In the genomic region with DNA sequence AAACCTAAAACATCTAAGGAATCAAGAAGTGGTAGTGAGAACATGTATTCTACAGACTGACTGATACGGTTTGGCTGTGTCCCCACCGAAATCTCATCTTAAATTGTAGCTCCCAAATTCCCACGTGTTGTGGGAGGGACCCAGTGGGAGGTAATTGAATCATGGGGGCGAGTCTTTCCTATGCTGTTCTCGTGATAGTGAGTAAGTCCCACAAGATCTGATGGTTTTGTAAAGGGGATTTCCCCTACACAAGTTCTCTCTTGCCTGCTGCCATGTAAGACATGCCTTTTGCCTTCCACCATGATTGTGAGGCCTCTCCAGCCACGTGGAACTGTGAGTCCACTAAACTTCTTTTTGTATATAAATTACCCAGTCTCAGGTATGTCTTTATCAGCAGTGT, we compare ENCODE assay signal across 7 cellular contexts.
DNase-seq lines count a peak whose midpoint lies in the region; ATAC-seq, FAIRE-seq and TF ChIP-seq lines count a peak whose summit lies in the region.
"Not testable (repeated sequence)": the region's sequence is repeated elsewhere in the genome, so short reads cannot be mapped to it uniquely, and the experiment has no call there.

No MANE protein-coding gene starts in this region.

- WGBS in mammary epithelial cell (ENCODE audit: low coverage, missing lambda C conversion rate) = 62% methylated on average over 6 of the region's 6 CpGs

- not testable (repeated sequence) for TF ChIP-seq CTCF in HEK293 (tag by site-specific recombination; IDR thresholded peaks at IDR 0.05); mammary epithelial cell (conservative IDR thresholded peaks at IDR 0.05 in 1 of 2, IDR thresholded peaks at IDR 0.05 in 1 of 2; ENCODE audit: extremely low read depth in 1 of 2, insufficient read depth in 1 of 2, low read depth in 1 of 2, low read length in 2 of 2); bronchial epithelial cell (IDR thresholded peaks at IDR 0.05; ENCODE audit: insufficient read depth, low read length, severe bottlenecking); epithelial cell of esophagus (IDR thresholded peaks at IDR 0.05; ENCODE audit: insufficient read depth, low read depth, low read length, missing control alignments); foreskin keratinocyte (conservative IDR thresholded peaks at IDR 0.05)

- H3K4me3 ChIP-seq in HEK293 (ENCODE audit: low read depth, low read length); mammary epithelial cell (replicated peaks in 1 of 3; ENCODE audit: insufficient read depth in 1 of 3, low read depth in 2 of 3, low read length in 3 of 3); bronchial epithelial cell (ENCODE audit: low read depth, low read length); epithelial cell of esophagus (ENCODE audit: low read length): not testable (repeated sequence)

- not testable (repeated sequence) for H4K20me1 ChIP-seq in mammary epithelial cell (ENCODE audit: insufficient read depth, low read length)

- ATAC-seq in foreskin keratinocyte = peak; percentile 70

- not testable (repeated sequence) for BruUV-seq in mammary epithelial cell (replicated peaks; lab: Mats Ljungman, UMichigan)

- intact Hi-C loops in mammary epithelial cell (cut with micrococcal nuclease) = not testable (repeated sequence)

- dilution Hi-C loops in mammary epithelial cell (cut with HindIII; ENCODE audit: low sequenced_read_pairs) = not testable (repeated sequence)

- H3K36me3 ChIP-seq in HEK293 (ENCODE audit: control insufficient read depth in 2 of 2, insufficient read depth in 1 of 2, low read length in 2 of 2); mammary epithelial cell (ENCODE audit: insufficient read depth, low read length); bronchial epithelial cell (ENCODE audit: control insufficient read depth, insufficient read depth, low read length): not testable (repeated sequence)

- not testable (repeated sequence) for H3K4me1 ChIP-seq in HEK293 (ENCODE audit: control insufficient read depth, insufficient read depth, low read length); mammary epithelial cell (ENCODE audit: insufficient read depth, low read length); foreskin keratinocyte

- not testable (repeated sequence) for H3K9ac ChIP-seq in mammary epithelial cell (ENCODE audit: insufficient read depth, low read length)

- CTCF ChIA-PET in HEK293 (lab: Yijun Ruan, JAX) = interaction anchor here (1.1 kb wide), 1 partner anchor 10 kb away, joined by 3 read pairs; no protein-coding TSS in a partner anchor
- CTCF ChIA-PET in mammary epithelial cell (lab: Charles Lee; ENCODE audit: low non-redundant PET) = not testable (repeated sequence)

- FAIRE-seq in bronchial epithelial cell (lab: Jason Lieb, UNC) = not testable (repeated sequence)

- in situ Hi-C loops in SK-MEL-5 (cut with HindIII; ENCODE audit: low pct_unique_long_range_greater_than_20kb, low sequenced_read_pairs); mammary epithelial cell (cut with MboI; ENCODE audit: low sequenced_read_pairs in 2 of 2): not testable (repeated sequence)

- POLR2A ChIA-PET in HEK293 (lab: Yijun Ruan, JAX) = not testable (repeated sequence)

- H3K9me3 ChIP-seq in HEK293 (ENCODE audit: control insufficient read depth, insufficient read depth, low read depth, low read length); mammary epithelial cell (replicated peaks; ENCODE audit: insufficient read depth, low read length): not testable (repeated sequence)

- DNase-seq in CD1c-positive myeloid dendritic cell (ENCODE audit: extremely low spot score) (peak; percentile 9), SK-MEL-5 (ENCODE audit: low read depth, low spot score) (peak; percentile 58), mammary epithelial cell (peak; percentile 63), bronchial epithelial cell (ENCODE audit: low read depth) (peak; percentile 52), epithelial cell of esophagus (ENCODE audit: low read depth) (peak; percentile 43), foreskin keratinocyte (peak; percentile 37 to 53)

- not testable (repeated sequence) for H3K27ac ChIP-seq in HEK293 (ENCODE audit: extremely low read depth, low read depth, low read length)
- H3K27ac ChIP-seq in mammary epithelial cell (ENCODE audit: insufficient read depth, low read depth, low read length) (peak overlapping the region; percentile 13), foreskin keratinocyte (peak overlapping the region; percentile 56)

- H3K79me2 ChIP-seq in mammary epithelial cell (ENCODE audit: insufficient read depth, low read length) = not testable (repeated sequence)

- H3K4me2 ChIP-seq in mammary epithelial cell (ENCODE audit: insufficient read depth, low read depth, low read length) = not testable (repeated sequence)

- H2AFZ ChIP-seq in mammary epithelial cell (ENCODE audit: low read depth, low read length) = not testable (repeated sequence)

- not testable (repeated sequence) for H3K27me3 ChIP-seq in mammary epithelial cell (ENCODE audit: insufficient read depth, low read length); bronchial epithelial cell (ENCODE audit: control insufficient read depth, insufficient read depth, low read length); foreskin keratinocyte

TF ChIP-seq in HEK293, 187 proteins besides CTCF, POLR2A, EP300 and RAD21:
- TF ChIP-seq EGR2 (tag by site-specific recombination; IDR thresholded peaks at IDR 0.05; ENCODE audit: low read depth) = 0 out of 2 replicates have a peak, but pooled peaks have one; percentile 18

Comparison
In these comparisons a context has a peak if more than half of its experiments do, and no peak if none do; other contexts are left out.
1. DNase-seq: peak in every context shown above with its lines; median percentile 63 in mammary epithelial cell; 58 in SK-MEL-5; 52 in bronchial epithelial cell; 45 in foreskin keratinocyte; 43 in epithelial cell of esophagus; 9 in CD1c-positive myeloid dendritic cell.